ENCODE assay signal across 1 cellular context in the genomic region with DNA sequence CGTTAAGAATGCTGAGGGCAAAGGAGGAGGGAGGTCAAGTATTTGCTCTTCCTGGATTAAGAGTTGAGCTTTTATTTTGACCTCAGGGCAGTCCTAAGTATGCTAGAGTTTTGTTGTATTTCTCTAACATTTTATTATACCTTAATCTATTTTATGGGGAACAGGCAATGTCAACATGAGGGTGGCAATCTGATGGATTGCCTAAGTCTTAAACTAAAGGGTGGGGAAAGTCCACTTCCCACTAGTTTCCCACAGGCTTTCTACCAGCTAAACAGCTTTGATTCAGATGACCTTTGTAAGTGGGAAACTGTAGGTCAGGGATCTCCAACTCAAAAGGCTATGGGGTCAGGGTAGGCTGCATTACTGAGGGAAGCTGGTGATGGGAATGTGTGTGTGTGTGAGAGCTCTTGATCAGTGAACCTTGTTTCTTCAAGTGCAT.
TF ChIP-seq lines count a peak whose summit lies in the region.

No MANE protein-coding gene starts in this region.

TF ChIP-seq in HepG2, 621 proteins besides CTCF, POLR2A, EP300 and RAD21 (continued from another document and continues in another):
- TF ChIP-seq, protein P1, sequence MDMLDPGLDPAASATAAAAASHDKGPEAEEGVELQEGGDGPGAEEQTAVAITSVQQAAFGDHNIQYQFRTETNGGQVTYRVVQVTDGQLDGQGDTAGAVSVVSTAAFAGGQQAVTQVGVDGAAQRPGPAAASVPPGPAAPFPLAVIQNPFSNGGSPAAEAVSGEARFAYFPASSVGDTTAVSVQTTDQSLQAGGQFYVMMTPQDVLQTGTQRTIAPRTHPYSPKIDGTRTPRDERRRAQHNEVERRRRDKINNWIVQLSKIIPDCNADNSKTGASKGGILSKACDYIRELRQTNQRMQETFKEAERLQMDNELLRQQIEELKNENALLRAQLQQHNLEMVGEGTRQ (IDR thresholded peaks at IDR 0.05; ENCODE audit: low read depth, low read length) = no peak
- TF ChIP-seq, protein P1 (CRISPR knock-in tag; IDR thresholded peaks at IDR 0.05; ENCODE audit: borderline replicate concordance) = no peak
- TF ChIP-seq ZNF136 (CRISPR knock-in tag; IDR thresholded peaks at IDR 0.05; ENCODE audit: low read depth) = no peak
- no peak for TF ChIP-seq HDAC6 (IDR thresholded peaks at IDR 0.05; ENCODE audit: low read depth, low read length)
- TF ChIP-seq, protein P2, sequence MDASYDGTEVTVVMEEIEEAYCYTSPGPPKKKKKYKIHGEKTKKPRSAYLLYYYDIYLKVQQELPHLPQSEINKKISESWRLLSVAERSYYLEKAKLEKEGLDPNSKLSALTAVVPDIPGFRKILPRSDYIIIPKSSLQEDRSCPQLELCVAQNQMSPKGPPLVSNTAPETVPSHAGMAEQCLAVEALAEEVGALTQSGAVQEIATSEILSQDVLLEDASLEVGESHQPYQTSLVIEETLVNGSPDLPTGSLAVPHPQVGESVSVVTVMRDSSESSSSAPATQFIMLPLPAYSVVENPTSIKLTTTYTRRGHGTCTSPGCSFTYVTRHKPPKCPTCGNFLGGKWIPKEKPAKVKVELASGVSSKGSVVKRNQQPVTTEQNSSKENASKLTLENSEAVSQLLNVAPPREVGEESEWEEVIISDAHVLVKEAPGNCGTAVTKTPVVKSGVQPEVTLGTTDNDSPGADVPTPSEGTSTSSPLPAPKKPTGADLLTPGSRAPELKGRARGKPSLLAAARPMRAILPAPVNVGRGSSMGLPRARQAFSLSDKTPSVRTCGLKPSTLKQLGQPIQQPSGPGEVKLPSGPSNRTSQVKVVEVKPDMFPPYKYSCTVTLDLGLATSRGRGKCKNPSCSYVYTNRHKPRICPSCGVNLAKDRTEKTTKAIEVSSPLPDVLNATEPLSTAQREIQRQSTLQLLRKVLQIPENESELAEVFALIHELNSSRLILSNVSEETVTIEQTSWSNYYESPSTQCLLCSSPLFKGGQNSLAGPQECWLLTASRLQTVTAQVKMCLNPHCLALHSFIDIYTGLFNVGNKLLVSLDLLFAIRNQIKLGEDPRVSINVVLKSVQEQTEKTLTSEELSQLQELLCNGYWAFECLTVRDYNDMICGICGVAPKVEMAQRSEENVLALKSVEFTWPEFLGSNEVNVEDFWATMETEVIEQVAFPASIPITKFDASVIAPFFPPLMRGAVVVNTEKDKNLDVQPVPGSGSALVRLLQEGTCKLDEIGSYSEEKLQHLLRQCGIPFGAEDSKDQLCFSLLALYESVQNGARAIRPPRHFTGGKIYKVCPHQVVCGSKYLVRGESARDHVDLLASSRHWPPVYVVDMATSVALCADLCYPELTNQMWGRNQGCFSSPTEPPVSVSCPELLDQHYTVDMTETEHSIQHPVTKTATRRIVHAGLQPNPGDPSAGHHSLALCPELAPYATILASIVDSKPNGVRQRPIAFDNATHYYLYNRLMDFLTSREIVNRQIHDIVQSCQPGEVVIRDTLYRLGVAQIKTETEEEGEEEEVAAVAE (CRISPR knock-in tag; IDR thresholded peaks at IDR 0.05; ENCODE audit: borderline replicate concordance) = no peak
- no peak for TF ChIP-seq FOXP1 (IDR thresholded peaks at IDR 0.05)
- peak; percentile 60; the same call in 1 of the 2 replicates for TF ChIP-seq FOXP1 (CRISPR knock-in tag; IDR thresholded peaks at IDR 0.05)
- TF ChIP-seq, protein P3, sequence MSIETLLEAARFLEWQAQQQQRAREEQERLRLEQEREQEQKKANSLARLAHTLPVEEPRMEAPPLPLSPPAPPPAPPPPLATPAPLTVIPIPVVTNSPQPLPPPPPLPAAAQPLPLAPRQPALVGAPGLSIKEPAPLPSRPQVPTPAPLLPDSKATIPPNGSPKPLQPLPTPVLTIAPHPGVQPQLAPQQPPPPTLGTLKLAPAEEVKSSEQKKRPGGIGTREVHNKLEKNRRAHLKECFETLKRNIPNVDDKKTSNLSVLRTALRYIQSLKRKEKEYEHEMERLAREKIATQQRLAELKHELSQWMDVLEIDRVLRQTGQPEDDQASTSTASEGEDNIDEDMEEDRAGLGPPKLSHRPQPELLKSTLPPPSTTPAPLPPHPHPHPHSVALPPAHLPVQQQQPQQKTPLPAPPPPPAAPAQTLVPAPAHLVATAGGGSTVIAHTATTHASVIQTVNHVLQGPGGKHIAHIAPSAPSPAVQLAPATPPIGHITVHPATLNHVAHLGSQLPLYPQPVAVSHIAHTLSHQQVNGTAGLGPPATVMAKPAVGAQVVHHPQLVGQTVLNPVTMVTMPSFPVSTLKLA (IDR thresholded peaks at IDR 0.05) = no peak
- TF ChIP-seq RFXAP (CRISPR knock-in tag; IDR thresholded peaks at IDR 0.05; ENCODE audit: borderline replicate concordance) = peak; percentile 46; the same call in 1 of the 2 replicates
- no peak for TF ChIP-seq HDAC1 (CRISPR knock-in tag; IDR thresholded peaks at IDR 0.05)
- TF ChIP-seq, protein P4, sequence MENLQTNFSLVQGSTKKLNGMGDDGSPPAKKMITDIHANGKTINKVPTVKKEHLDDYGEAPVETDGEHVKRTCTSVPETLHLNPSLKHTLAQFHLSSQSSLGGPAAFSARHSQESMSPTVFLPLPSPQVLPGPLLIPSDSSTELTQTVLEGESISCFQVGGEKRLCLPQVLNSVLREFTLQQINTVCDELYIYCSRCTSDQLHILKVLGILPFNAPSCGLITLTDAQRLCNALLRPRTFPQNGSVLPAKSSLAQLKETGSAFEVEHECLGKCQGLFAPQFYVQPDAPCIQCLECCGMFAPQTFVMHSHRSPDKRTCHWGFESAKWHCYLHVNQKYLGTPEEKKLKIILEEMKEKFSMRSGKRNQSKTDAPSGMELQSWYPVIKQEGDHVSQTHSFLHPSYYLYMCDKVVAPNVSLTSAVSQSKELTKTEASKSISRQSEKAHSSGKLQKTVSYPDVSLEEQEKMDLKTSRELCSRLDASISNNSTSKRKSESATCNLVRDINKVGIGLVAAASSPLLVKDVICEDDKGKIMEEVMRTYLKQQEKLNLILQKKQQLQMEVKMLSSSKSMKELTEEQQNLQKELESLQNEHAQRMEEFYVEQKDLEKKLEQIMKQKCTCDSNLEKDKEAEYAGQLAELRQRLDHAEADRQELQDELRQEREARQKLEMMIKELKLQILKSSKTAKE (CRISPR knock-in tag; IDR thresholded peaks at IDR 0.05; ENCODE audit: borderline replicate concordance) = no peak
- TF ChIP-seq, protein P5, sequence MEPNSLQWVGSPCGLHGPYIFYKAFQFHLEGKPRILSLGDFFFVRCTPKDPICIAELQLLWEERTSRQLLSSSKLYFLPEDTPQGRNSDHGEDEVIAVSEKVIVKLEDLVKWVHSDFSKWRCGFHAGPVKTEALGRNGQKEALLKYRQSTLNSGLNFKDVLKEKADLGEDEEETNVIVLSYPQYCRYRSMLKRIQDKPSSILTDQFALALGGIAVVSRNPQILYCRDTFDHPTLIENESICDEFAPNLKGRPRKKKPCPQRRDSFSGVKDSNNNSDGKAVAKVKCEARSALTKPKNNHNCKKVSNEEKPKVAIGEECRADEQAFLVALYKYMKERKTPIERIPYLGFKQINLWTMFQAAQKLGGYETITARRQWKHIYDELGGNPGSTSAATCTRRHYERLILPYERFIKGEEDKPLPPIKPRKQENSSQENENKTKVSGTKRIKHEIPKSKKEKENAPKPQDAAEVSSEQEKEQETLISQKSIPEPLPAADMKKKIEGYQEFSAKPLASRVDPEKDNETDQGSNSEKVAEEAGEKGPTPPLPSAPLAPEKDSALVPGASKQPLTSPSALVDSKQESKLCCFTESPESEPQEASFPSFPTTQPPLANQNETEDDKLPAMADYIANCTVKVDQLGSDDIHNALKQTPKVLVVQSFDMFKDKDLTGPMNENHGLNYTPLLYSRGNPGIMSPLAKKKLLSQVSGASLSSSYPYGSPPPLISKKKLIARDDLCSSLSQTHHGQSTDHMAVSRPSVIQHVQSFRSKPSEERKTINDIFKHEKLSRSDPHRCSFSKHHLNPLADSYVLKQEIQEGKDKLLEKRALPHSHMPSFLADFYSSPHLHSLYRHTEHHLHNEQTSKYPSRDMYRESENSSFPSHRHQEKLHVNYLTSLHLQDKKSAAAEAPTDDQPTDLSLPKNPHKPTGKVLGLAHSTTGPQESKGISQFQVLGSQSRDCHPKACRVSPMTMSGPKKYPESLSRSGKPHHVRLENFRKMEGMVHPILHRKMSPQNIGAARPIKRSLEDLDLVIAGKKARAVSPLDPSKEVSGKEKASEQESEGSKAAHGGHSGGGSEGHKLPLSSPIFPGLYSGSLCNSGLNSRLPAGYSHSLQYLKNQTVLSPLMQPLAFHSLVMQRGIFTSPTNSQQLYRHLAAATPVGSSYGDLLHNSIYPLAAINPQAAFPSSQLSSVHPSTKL (CRISPR knock-in tag; IDR thresholded peaks at IDR 0.05) = peak; percentile 82
- TF ChIP-seq SKI (IDR thresholded peaks at IDR 0.05; ENCODE audit: partially characterized antibody) = peak; percentile 20
- TF ChIP-seq KLF12 (CRISPR knock-in tag; IDR thresholded peaks at IDR 0.05; ENCODE audit: borderline replicate concordance) = 0 out of 2 replicates have a peak, but pooled peaks have one; percentile 44
- TF ChIP-seq, protein P6, sequence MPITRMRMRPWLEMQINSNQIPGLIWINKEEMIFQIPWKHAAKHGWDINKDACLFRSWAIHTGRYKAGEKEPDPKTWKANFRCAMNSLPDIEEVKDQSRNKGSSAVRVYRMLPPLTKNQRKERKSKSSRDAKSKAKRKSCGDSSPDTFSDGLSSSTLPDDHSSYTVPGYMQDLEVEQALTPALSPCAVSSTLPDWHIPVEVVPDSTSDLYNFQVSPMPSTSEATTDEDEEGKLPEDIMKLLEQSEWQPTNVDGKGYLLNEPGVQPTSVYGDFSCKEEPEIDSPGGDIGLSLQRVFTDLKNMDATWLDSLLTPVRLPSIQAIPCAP (CRISPR knock-in tag; IDR thresholded peaks at IDR 0.05; ENCODE audit: low read depth) = no peak
- no peak for TF ChIP-seq ZFP36 (IDR thresholded peaks at IDR 0.05; ENCODE audit: borderline replicate concordance, low read depth, low read length, partially characterized antibody)
- TF ChIP-seq, protein P7, sequence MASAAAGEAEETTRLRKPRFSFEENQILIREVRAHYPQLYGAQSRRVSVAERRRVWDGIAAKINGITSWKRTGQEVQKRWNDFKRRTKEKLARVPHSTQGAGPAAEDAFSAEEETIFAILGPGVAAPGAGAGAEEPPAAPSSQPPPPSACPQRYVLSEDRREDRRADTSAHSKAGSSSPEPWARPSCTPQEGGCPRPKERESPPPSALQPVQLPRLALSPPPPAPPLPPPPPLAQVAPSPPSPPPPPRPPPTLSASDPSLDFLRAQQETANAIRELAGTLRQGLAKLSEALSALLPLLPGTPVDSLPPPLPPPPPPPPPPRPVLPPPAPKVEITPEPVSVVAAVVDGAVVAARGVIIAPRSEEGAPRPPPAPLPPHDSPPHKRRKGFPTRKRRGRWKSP (CRISPR knock-in tag; IDR thresholded peaks at IDR 0.05) = no peak
- no peak for TF ChIP-seq CBFB (CRISPR knock-in tag; IDR thresholded peaks at IDR 0.05)
- TF ChIP-seq RXRA (CRISPR knock-in tag; IDR thresholded peaks at IDR 0.05) = peak; percentile 36; the same call in 1 of the 2 replicates
- peak; percentile 85 for TF ChIP-seq HDAC2 (CRISPR knock-in tag; IDR thresholded peaks at IDR 0.05)
- peak; percentile 66; the same call in 1 of the 2 replicates for TF ChIP-seq ZNF232 (CRISPR knock-in tag; IDR thresholded peaks at IDR 0.05; ENCODE audit: borderline replicate concordance)
- TF ChIP-seq MBD4 (IDR thresholded peaks at IDR 0.05; ENCODE audit: borderline replicate concordance, low read length) = no peak
- TF ChIP-seq ATM (IDR thresholded peaks at IDR 0.05; ENCODE audit: borderline replicate concordance) = no peak
- TF ChIP-seq, protein P8, sequence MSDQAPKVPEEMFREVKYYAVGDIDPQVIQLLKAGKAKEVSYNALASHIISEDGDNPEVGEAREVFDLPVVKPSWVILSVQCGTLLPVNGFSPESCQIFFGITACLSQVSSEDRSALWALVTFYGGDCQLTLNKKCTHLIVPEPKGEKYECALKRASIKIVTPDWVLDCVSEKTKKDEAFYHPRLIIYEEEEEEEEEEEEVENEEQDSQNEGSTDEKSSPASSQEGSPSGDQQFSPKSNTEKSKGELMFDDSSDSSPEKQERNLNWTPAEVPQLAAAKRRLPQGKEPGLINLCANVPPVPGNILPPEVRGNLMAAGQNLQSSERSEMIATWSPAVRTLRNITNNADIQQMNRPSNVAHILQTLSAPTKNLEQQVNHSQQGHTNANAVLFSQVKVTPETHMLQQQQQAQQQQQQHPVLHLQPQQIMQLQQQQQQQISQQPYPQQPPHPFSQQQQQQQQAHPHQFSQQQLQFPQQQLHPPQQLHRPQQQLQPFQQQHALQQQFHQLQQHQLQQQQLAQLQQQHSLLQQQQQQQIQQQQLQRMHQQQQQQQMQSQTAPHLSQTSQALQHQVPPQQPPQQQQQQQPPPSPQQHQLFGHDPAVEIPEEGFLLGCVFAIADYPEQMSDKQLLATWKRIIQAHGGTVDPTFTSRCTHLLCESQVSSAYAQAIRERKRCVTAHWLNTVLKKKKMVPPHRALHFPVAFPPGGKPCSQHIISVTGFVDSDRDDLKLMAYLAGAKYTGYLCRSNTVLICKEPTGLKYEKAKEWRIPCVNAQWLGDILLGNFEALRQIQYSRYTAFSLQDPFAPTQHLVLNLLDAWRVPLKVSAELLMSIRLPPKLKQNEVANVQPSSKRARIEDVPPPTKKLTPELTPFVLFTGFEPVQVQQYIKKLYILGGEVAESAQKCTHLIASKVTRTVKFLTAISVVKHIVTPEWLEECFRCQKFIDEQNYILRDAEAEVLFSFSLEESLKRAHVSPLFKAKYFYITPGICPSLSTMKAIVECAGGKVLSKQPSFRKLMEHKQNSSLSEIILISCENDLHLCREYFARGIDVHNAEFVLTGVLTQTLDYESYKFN (CRISPR knock-in tag; conservative IDR thresholded peaks at IDR 0.05) = peak; percentile 74
- no peak for TF ChIP-seq ZNF546 (CRISPR knock-in tag; conservative IDR thresholded peaks at IDR 0.05)
- no peak for TF ChIP-seq ZNF12 (CRISPR knock-in tag; IDR thresholded peaks at IDR 0.05)
- TF ChIP-seq KLF16 (CRISPR knock-in tag; IDR thresholded peaks at IDR 0.05) = 0 out of 4 replicates have a peak, but pooled peaks of 1 of the 2 experiments have one; percentile 16
